17 cellular contexts compared by ENCODE assay signal in the genomic region with DNA sequence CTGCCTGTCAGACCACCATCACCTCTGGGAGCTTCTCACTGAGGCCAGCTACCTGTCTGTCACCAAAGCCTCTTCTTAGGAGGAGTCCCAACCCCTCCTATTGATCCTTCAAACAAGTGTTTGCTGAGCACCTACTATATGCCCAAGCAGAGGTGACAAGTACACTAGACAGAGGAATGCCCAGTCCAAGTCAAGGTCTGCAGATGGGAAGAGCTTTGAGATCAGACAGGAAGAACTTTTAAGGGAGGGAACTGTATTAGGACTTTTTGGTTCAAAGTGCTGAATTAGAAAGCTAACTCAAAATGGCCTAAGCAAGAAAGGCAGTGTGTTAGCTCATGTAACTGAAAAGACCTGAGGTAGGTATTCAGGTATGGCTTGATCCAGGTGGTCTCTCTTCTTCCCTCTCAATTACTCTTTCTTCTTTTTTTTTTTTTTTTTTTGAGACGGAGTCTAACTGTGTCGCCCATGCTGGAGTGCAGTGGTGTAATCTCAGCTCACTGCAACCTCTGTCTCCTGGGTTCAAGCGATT.
"Had no signal": no experiment of that assay in that cellular context is flagged by ENCODE, and none has a peak within 500 bp of the region (broad histone marks: within the 10 kb centered on the region; RNA-seq: fewer than 3 reads in every experiment).

No MANE protein-coding gene starts in this region.

- H3K4me3 ChIP-seq: dorsolateral prefrontal cortex, heart left ventricle, psoas muscle, sigmoid colon, skin epidermis, upper lobe of left lung, uterus had no signal

- H2AFZ ChIP-seq: parathyroid adenoma had no signal

- H3K4me1 ChIP-seq: uterus had no signal

- H3K9me3 ChIP-seq: heart left ventricle, psoas muscle, sigmoid colon, upper lobe of left lung, uterus had no signal

- H3K27me3 ChIP-seq: dorsolateral prefrontal cortex, upper lobe of left lung, uterus had no signal

- FAIRE-seq: frontal cortex had no signal

- H3K36me3 ChIP-seq: heart left ventricle, sigmoid colon, upper lobe of left lung, uterus had no signal

- DNase-seq: cortex of kidney; dorsolateral prefrontal cortex; effector CD8-positive, alpha-beta T cell; heart left ventricle; hippocampal formation; psoas muscle; retina; sigmoid colon; stimulated activated CD4-positive, alpha-beta T cell treated with anti-CD3 and anti-CD28 coated beads, Interleukin-12 subunit alpha, Interleukin-12 subunit beta, amount 100 ng/mL, for 4 hours; stimulated activated CD4-positive, alpha-beta T cell treated with anti-CD3 and anti-CD28 coated beads, Interleukin-2, amount 100 ng/mL, for 48 hours; stimulated activated naive CD4-positive, alpha-beta T cell treated with Interleukin-2 at 50 U/mL for 16 hours; upper lobe of left lung; uterus had no signal

- ATAC-seq: heart left ventricle; natural killer cell treated with Interleukin-12 subunit alpha and Interleukin-12 subunit beta and Interleukin-15 and Interleukin-18, amount 100 ng/mL, for 72 hours; psoas muscle had no signal

- H3K79me2 ChIP-seq: parathyroid adenoma had no signal

- H3K27ac ChIP-seq: heart left ventricle, parathyroid adenoma, psoas muscle, sigmoid colon, skin epidermis, upper lobe of left lung, uterus had no signal

- H3K9ac ChIP-seq: parathyroid adenoma had no signal
